Comparison of ENCODE assay signal across 14 cellular contexts in genomic region chr6:20509211-20509610, GRCh38. TPM values are rescaled to one million over a fixed set of nuclear protein-coding genes. Genes with fewer than 3 reads are reported as not detected.
DNase-seq lines count a peak whose midpoint lies in the region; TF ChIP-seq lines count a peak whose summit lies in the region.
"Had no signal": no experiment of that assay in that cellular context is flagged by ENCODE, and none has a peak within 500 bp of the region (broad histone marks: within the 10 kb centered on the region; RNA-seq: fewer than 3 reads in every experiment).

No MANE protein-coding gene starts in this region.

- 64% methylated on average over 2 of the region's 2 CpGs for WGBS in esophagus muscularis mucosa

- H3K9me3 ChIP-seq in esophagus muscularis mucosa, result no peaks in the 10 kb centered on the region
- H3K9me3 ChIP-seq: A549, BLaER1, Caco-2 had no signal

- no peaks in the 10 kb centered on the region for H3K4me1 ChIP-seq in esophagus muscularis mucosa
- H3K4me1 ChIP-seq: A549, BLaER1, Caco-2 had no signal

- no peaks in the 10 kb centered on the region for H3K36me3 ChIP-seq in esophagus muscularis mucosa
- H3K36me3 ChIP-seq: BLaER1 had no signal

- DNase-seq in GM04504 (ENCODE audit: low read depth) (peak; percentile 10), NCI-H446 treated with DMSO at 0.1 percent for 48 hours (lab: John Stamatoyannopoulos, UW) (peak; percentile 32), fibroblast of villous mesenchyme (ENCODE audit: low read depth) (peak; percentile 28), SHP77 treated with DMSO at 0.1 percent for 48 hours (lab: John Stamatoyannopoulos, UW) (no peak), germinal center (ENCODE audit: low spot score) (no peak), esophagus muscularis mucosa (ENCODE audit: extremely low spot score) (no peak), T-helper 9 cell (no peak)
- DNase-seq: AML-193; Caco-2; CD8-positive, alpha-beta memory T cell; GOT3; H9 had no signal

- H3K4me3 ChIP-seq in fibroblast of villous mesenchyme (ENCODE audit: low read depth, low read length) (no peak overlapping the region), esophagus muscularis mucosa (no peak overlapping the region)
- H3K4me3 ChIP-seq: A549, BLaER1 had no signal

- no peak for TF ChIP-seq CTCF in fibroblast of villous mesenchyme (IDR thresholded peaks at IDR 0.05; ENCODE audit: insufficient read depth, low read depth, low read length)
- no peak for TF ChIP-seq CTCF in esophagus muscularis mucosa (IDR thresholded peaks at IDR 0.05)

- intact Hi-C loops in esophagus muscularis mucosa (cut with DNase I), result no loop called here

- TF ChIP-seq POLR2A in esophagus muscularis mucosa (IDR thresholded peaks at IDR 0.05; ENCODE audit: low read depth), result no peak

- no peak overlapping the region for H3K27ac ChIP-seq in esophagus muscularis mucosa (replicated peaks in 1 of 4)
- H3K27ac ChIP-seq: A549, BLaER1 had no signal

- peaks cover 0 to 5% (median 0%) of the 10 kb centered on the region in 4 donors for H3K27me3 ChIP-seq in esophagus muscularis mucosa
- H3K27me3 ChIP-seq: BLaER1 had no signal

- TF ChIP-seq EP300 in esophagus muscularis mucosa (IDR thresholded peaks at IDR 0.05), result no peak

RNA-seq across cellular contexts. Expression of gene CDKAL1, which starts 25.0 kb away (rescaled TPM):
- total RNA-seq in fibroblast of villous mesenchyme (18.0 and 26.8 TPM in 2 replicates), esophagus muscularis mucosa (10 to 100 TPM; 10.3 to 11.2 (median 10.5) TPM)

Comparison
In these comparisons a context has a peak if more than half of its experiments do, and no peak if none do; other contexts are left out.
1. DNase-seq: peak in GM04504 (single experiment), NCI-H446 treated with DMSO at 0.1 percent for 48 hours (single experiment) and fibroblast of villous mesenchyme (single experiment); none in SHP77 treated with DMSO at 0.1 percent for 48 hours (single experiment), germinal center (single experiment), esophagus muscularis mucosa (single experiment) and T-helper 9 cell (single experiment).